In genomic region chr11:72781063-72781312, GRCh38 we compare ENCODE assay signal across 1 cellular context.
TF ChIP-seq lines count a peak whose summit lies in the region.

No MANE protein-coding gene starts in this region.

TF ChIP-seq in HepG2, 621 proteins besides CTCF, POLR2A, EP300 and RAD21 (continued from another document and continues in another):
- TF ChIP-seq DBP (CRISPR knock-in tag; IDR thresholded peaks at IDR 0.05; ENCODE audit: not compliant biosample characterization) (no peak), ETV5 (CRISPR knock-in tag; IDR thresholded peaks at IDR 0.05; ENCODE audit: borderline replicate concordance) (peak; percentile 34; the same call in 1 of the 2 replicates), GABPB1 (CRISPR knock-in tag; IDR thresholded peaks at IDR 0.05) (peak; percentile 71), ZFP90 (CRISPR knock-in tag; IDR thresholded peaks at IDR 0.05; ENCODE audit: borderline replicate concordance) (no peak), NCOA1 (CRISPR knock-in tag; IDR thresholded peaks at IDR 0.05) (no peak), ZNF230 (CRISPR knock-in tag; IDR thresholded peaks at IDR 0.05) (no peak), MZF1 (CRISPR knock-in tag; IDR thresholded peaks at IDR 0.05; ENCODE audit: borderline replicate concordance) (no peak), SMYD3 (CRISPR knock-in tag; IDR thresholded peaks at IDR 0.05) (no peak), ZNF563 (CRISPR knock-in tag; IDR thresholded peaks at IDR 0.05) (no peak), MXD1 (CRISPR knock-in tag; IDR thresholded peaks at IDR 0.05) (peak; percentile 18; the same call in 1 of the 2 replicates), YEATS2 (CRISPR knock-in tag; IDR thresholded peaks at IDR 0.05; ENCODE audit: borderline replicate concordance) (no peak), PLRG1 (conservative IDR thresholded peaks at IDR 0.05) (no peak), AHR (CRISPR knock-in tag; IDR thresholded peaks at IDR 0.05) (no peak), CEBPG (CRISPR knock-in tag; IDR thresholded peaks at IDR 0.05) (no peak), ZNF460 (CRISPR knock-in tag; IDR thresholded peaks at IDR 0.05; ENCODE audit: borderline replicate concordance) (no peak), NFIC (IDR thresholded peaks at IDR 0.05; ENCODE audit: low read length) (no peak), ZNF142 (CRISPR knock-in tag; IDR thresholded peaks at IDR 0.05) (no peak), ZNF446 (CRISPR knock-in tag; IDR thresholded peaks at IDR 0.05) (no peak), KLF9 (CRISPR knock-in tag; IDR thresholded peaks at IDR 0.05; ENCODE audit: low read depth) (no peak), SRSF9 (IDR thresholded peaks at IDR 0.05; ENCODE audit: borderline replicate concordance, insufficient read depth, low read depth, low read length, poor library complexity, severe bottlenecking) (no peak), KLF15 (CRISPR knock-in tag; IDR thresholded peaks at IDR 0.05; ENCODE audit: borderline replicate concordance) (no peak), ZNF407 (CRISPR knock-in tag; IDR thresholded peaks at IDR 0.05; ENCODE audit: not compliant biosample characterization) (no peak), KAT2B (IDR thresholded peaks at IDR 0.05; ENCODE audit: borderline replicate concordance, low read depth, low read length) (no peak), FIP1L1 (IDR thresholded peaks at IDR 0.05; ENCODE audit: borderline replicate concordance, insufficient read depth, low read depth, low read length) (no peak), GPBP1L1 (CRISPR knock-in tag; IDR thresholded peaks at IDR 0.05) (no peak), NFAT5 (CRISPR knock-in tag; IDR thresholded peaks at IDR 0.05) (peak; percentile 44; the same call in 1 of the 2 replicates), KAT8 (CRISPR knock-in tag; IDR thresholded peaks at IDR 0.05) (no peak), RFX3 (CRISPR knock-in tag; IDR thresholded peaks at IDR 0.05) (no peak), PRMT3 (CRISPR knock-in tag; IDR thresholded peaks at IDR 0.05; ENCODE audit: borderline replicate concordance, low read depth) (no peak), POLR2G (IDR thresholded peaks at IDR 0.05; ENCODE audit: low read depth, low read length) (peak; percentile 37; the same call in 1 of the 2 replicates), MNT (IDR thresholded peaks at IDR 0.05) (no peak), NR0B2 (CRISPR knock-in tag; IDR thresholded peaks at IDR 0.05) (no peak), ZNF567 (CRISPR knock-in tag; IDR thresholded peaks at IDR 0.05; ENCODE audit: borderline replicate concordance) (no peak)
